Comparison of ENCODE assay signal across 8 cellular contexts in the genomic region with DNA sequence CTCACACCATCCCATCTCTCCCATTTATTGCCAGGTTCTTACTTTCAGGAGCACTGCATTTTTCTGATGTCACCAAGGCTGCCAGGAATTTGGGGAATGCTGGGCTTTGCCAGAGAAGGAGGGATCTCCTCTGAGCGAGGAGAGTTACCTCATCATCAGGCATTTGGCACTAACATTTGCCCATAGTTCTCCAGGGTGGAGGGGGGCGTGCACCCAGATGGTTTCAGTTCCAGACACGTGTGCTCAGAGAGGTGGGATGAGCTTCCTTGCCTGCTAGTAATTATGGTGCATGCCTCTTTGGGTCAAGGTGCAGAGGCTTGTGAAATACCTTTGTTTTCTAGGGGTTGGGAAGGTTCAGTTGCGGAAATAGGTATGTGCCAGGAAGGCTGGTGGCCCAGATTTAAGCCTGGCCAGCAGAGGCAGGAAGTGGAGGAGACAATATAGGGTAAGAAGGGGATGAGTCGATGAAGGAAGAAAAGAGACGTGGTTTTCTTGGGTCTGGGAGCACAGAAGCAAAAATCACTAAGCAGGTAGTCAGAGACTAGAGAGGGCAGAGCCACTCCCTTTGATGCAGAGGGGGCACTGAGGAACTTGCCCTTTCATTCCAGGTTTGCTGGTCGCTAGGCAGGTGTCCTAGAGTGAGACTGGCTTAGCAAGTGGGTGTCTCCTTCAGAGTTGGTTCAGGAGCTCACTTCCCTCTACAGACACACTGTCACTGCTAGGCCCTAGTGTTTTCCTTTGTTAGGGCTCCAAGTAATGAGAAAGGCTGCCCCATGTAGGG. TPM values are rescaled to one million over a fixed set of nuclear protein-coding genes. Genes with fewer than 3 reads are reported as not detected.
DNase-seq lines count a peak whose midpoint lies in the region; ATAC-seq and TF ChIP-seq lines count a peak whose summit lies in the region.

No MANE protein-coding gene starts in this region.

- H3K4me1 ChIP-seq in Panc1 (ENCODE audit: control insufficient read depth, insufficient read depth, low read length) (peaks cover 80% of the 10 kb centered on the region), osteoblast (ENCODE audit: insufficient read depth, low read length) (peaks cover 49% of the 10 kb centered on the region)

- in situ Hi-C loops in Panc1 (cut with HindIII; ENCODE audit: low pct_unique_long_range_greater_than_20kb, low sequenced_read_pairs), result no loop called here

- no TSS peak for BruUV-seq in Panc1 (replicated peaks; lab: Mats Ljungman, UMichigan)

- peak; percentile 90 for DNase-seq in ELF-1 (ENCODE audit: low read depth, low spot score)
- DNase-seq in Panc1 (ENCODE audit: low read depth, low spot score), result no peak
- peak; percentile 85 for DNase-seq in fibroblast of gingiva (ENCODE audit: low read depth)
- DNase-seq in osteoblast (ENCODE audit: insufficient read length, low spot score, missing footprints), result peak; percentile 91
- no peak for DNase-seq in NCI-H1436 treated with DMSO at 0.1 percent for 48 hours (lab: John Stamatoyannopoulos, UW)
- DNase-seq in DMS153 treated with DMSO at 0.1 percent for 48 hours (lab: John Stamatoyannopoulos, UW; ENCODE audit: unreplicated experiment), result no peak
- no peak for DNase-seq in glutamatergic neuron

- peaks cover 23% of the 10 kb centered on the region for H4K20me1 ChIP-seq in osteoblast (ENCODE audit: insufficient read depth, low read length)

- peaks cover 46% of the 10 kb centered on the region for H3K79me2 ChIP-seq in osteoblast (ENCODE audit: insufficient read depth, low read length)

- H3K9me3 Mint-ChIP-seq in glutamatergic neuron (ENCODE audit: unreplicated experiment), result peaks cover 4% of the 10 kb centered on the region

- H3K27ac Mint-ChIP-seq in glutamatergic neuron (ENCODE audit: unreplicated experiment), result no peak overlapping the region

- no peaks in the 10 kb centered on the region for H3K36me3 Mint-ChIP-seq in glutamatergic neuron (ENCODE audit: unreplicated experiment)

- H3K27ac ChIP-seq in Panc1 (ENCODE audit: low read length) (peak overlapping the region; percentile 93), osteoblast (ENCODE audit: low read depth, low read length) (peak overlapping the region; percentile 65)

- H3K4me3 ChIP-seq in Panc1 (ENCODE audit: low read depth in 2 of 2, low read length in 2 of 2) (peak overlapping the region in 1 of 2 experiments; percentile 6; a peak in 1 of 4 replicates), osteoblast (ENCODE audit: insufficient read depth, low read length) (peak overlapping the region; percentile 50)

- POLR2A ChIA-PET in Panc1 (lab: Charles Lee), result no interaction called here

- TF ChIP-seq CTCF in Panc1 (IDR thresholded peaks at IDR 0.05), result no peak
- TF ChIP-seq CTCF in osteoblast (IDR thresholded peaks at IDR 0.05; ENCODE audit: extremely low read depth, low read depth, low read length), result no peak
- no peak for TF ChIP-seq CTCF in glutamatergic neuron (IDR thresholded peaks at IDR 0.05; ENCODE audit: partially characterized antibody, unreplicated experiment)

- peaks cover 3% of the 10 kb centered on the region for H3K27me3 Mint-ChIP-seq in glutamatergic neuron (ENCODE audit: unreplicated experiment)

- peaks cover 4% of the 10 kb centered on the region for H3K4me1 Mint-ChIP-seq in glutamatergic neuron (ENCODE audit: low read depth, unreplicated experiment)

- H3K27me3 ChIP-seq in Panc1 (ENCODE audit: control insufficient read depth, insufficient read depth, low read length) (no peaks in the 10 kb centered on the region), osteoblast (ENCODE audit: insufficient read depth, low read length) (no peaks in the 10 kb centered on the region)

- ATAC-seq in Panc1, result peak; percentile 73
- no peak for ATAC-seq in HG03520 (IDR thresholded peaks at IDR 0.05; ENCODE audit: unreplicated experiment)

- intact Hi-C loops in Panc1 (cut with micrococcal nuclease; ENCODE audit: unreplicated experiment), result loop anchor here (10.0 kb wide), 1 partner anchor 103 kb away; no protein-coding TSS in a partner anchor

- peak overlapping the region; percentile 70 for H3K4me2 ChIP-seq in osteoblast (ENCODE audit: insufficient read depth, low read length)

- H3K36me3 ChIP-seq in Panc1 (ENCODE audit: control insufficient read depth, insufficient read depth, low read length), result no peaks in the 10 kb centered on the region
- H3K36me3 ChIP-seq in osteoblast (ENCODE audit: insufficient read depth, low read length), result no peaks in the 10 kb centered on the region

- no peak overlapping the region for H2AFZ ChIP-seq in osteoblast (ENCODE audit: low read length)

- CTCF ChIA-PET in Panc1 (lab: Charles Lee), result no interaction called here

- H3K9me3 ChIP-seq in Panc1 (ENCODE audit: control insufficient read depth, insufficient read depth, low read depth, low read length) (no peaks in the 10 kb centered on the region), osteoblast (ENCODE audit: low read depth, low read length) (no peaks in the 10 kb centered on the region)

- no peak overlapping the region for H3K4me3 Mint-ChIP-seq in glutamatergic neuron (ENCODE audit: unreplicated experiment)

RNA-seq across cellular contexts. Expression of gene TUFT1, which starts 7.2 kb away (rescaled TPM):
- total RNA-seq in Panc1 (2021; ENCODE audit: unreplicated experiment), result 66.4 TPM
- 68.5 TPM for polyA plus RNA-seq in Panc1 (2012; ENCODE audit: insufficient read length)
- 12.7 and 16.3 TPM in 2 replicates for total RNA-seq in osteoblast
- total RNA-seq in glutamatergic neuron (ENCODE audit: unreplicated experiment), result 7.0 TPM

RNA-seq across cellular contexts. Expression of gene CGN, which starts 36.1 kb away (rescaled TPM):
- total RNA-seq in Panc1 (2021; ENCODE audit: unreplicated experiment), result 10.2 TPM
- polyA plus RNA-seq in Panc1 (2012; ENCODE audit: insufficient read length), result 7.4 TPM
- total RNA-seq in osteoblast, result not detected in 2 replicates
- 2.0 TPM for total RNA-seq in glutamatergic neuron (ENCODE audit: unreplicated experiment)

Comparison
In these comparisons a context has a peak if more than half of its experiments do, and no peak if none do; other contexts are left out.
1. DNase-seq: peak in ELF-1 (single experiment), fibroblast of gingiva (single experiment) and osteoblast (single experiment); none in Panc1 (single experiment), NCI-H1436 treated with DMSO at 0.1 percent for 48 hours (single experiment), DMS153 treated with DMSO at 0.1 percent for 48 hours (single experiment) and glutamatergic neuron (single experiment).